In genomic region chr3:50337175-50337861, GRCh38 we compare ENCODE assay signal across 8 cellular contexts. TPM values are rescaled to one million over a fixed set of nuclear protein-coding genes. Genes with fewer than 3 reads are reported as not detected.
DNase-seq lines count a peak whose midpoint lies in the region; FAIRE-seq and TF ChIP-seq lines count a peak whose summit lies in the region.

No MANE protein-coding gene starts in this region.

- H2AFZ ChIP-seq in MM.1S (ENCODE audit: low read length): peak overlapping the region; percentile 92
- H2AFZ ChIP-seq in neural progenitor cell (replicated peaks): peak overlapping the region; percentile 27

- TF ChIP-seq CTCF in MM.1S (IDR thresholded peaks at IDR 0.05; ENCODE audit: low read length): no peak
- no peak for TF ChIP-seq CTCF in fibroblast of villous mesenchyme (IDR thresholded peaks at IDR 0.05; ENCODE audit: insufficient read depth, low read depth, low read length)
- no peak for TF ChIP-seq CTCF in neural progenitor cell (IDR thresholded peaks at IDR 0.05)

- H3K9me3 Mint-ChIP-seq in neural progenitor cell: no peaks in the 10 kb centered on the region

- no peaks in the 10 kb centered on the region for H3K36me3 ChIP-seq in MM.1S (replicated peaks; ENCODE audit: insufficient read depth, low read length)
- H3K36me3 ChIP-seq in neural progenitor cell: no peaks in the 10 kb centered on the region
- peaks cover 3 to 6% of the 10 kb centered on the region in 2 donors for H3K36me3 ChIP-seq in stomach smooth muscle (ENCODE audit: control insufficient read depth in 2 of 2, insufficient read depth in 2 of 2, low read length in 2 of 2)

- H3K27me3 Mint-ChIP-seq in neural progenitor cell (ENCODE audit: insufficient read depth, low read depth): peaks cover 24% of the 10 kb centered on the region

- H3K4me3 ChIP-seq in MM.1S (ENCODE audit: low read length) (peak overlapping the region; percentile 99), fibroblast of villous mesenchyme (ENCODE audit: low read depth, low read length) (peak overlapping the region; percentile 85), neural progenitor cell (peak overlapping the region; percentile 83), stomach smooth muscle (ENCODE audit: low read length in 2 of 2) (peak overlapping the region; percentile 89)

- peaks cover 36% of the 10 kb centered on the region for H3K4me1 Mint-ChIP-seq in neural progenitor cell

- peaks cover 10% of the 10 kb centered on the region; the same call in 1 of the 2 replicates for H3K27me3 ChIP-seq in MM.1S (replicated peaks; ENCODE audit: insufficient read depth, low read length)
- H3K27me3 ChIP-seq in neural progenitor cell: peaks cover 46% of the 10 kb centered on the region
- no peaks in the 10 kb centered on the region for H3K27me3 ChIP-seq in stomach smooth muscle (ENCODE audit: control insufficient read depth in 1 of 2, insufficient read depth in 2 of 2, low read length in 2 of 2)

- H4K20me1 ChIP-seq in MM.1S (ENCODE audit: insufficient read depth, low read length) (no peaks in the 10 kb centered on the region), neural progenitor cell (ENCODE audit: low read depth) (peaks cover 32% of the 10 kb centered on the region)

- peak; percentile 98 for FAIRE-seq in G401.6 (lab: Jason Lieb, UNC)

- H3K9me3 ChIP-seq in MM.1S (replicated peaks; ENCODE audit: insufficient read depth, low read length) (no peaks in the 10 kb centered on the region), neural progenitor cell (ENCODE audit: low read depth) (no peaks in the 10 kb centered on the region), stomach smooth muscle (ENCODE audit: control insufficient read depth in 2 of 2, low read length in 2 of 2) (no peaks in the 10 kb centered on the region)

- peak overlapping the region; percentile 86 for H3K27ac ChIP-seq in MM.1S (ENCODE audit: low read length)
- peak overlapping the region; percentile 70 for H3K27ac ChIP-seq in neural progenitor cell
- peak overlapping the region; percentile 89 for H3K27ac ChIP-seq in stomach smooth muscle (ENCODE audit: low read length)

- H3K4me3 Mint-ChIP-seq in neural progenitor cell: peak overlapping the region; percentile 98

- H3K4me2 ChIP-seq in MM.1S (ENCODE audit: low read depth, low read length) (peak overlapping the region; percentile 98), neural progenitor cell (peak overlapping the region; percentile 88)

- H3K79me2 ChIP-seq in MM.1S (ENCODE audit: low read length) (peaks cover 54% of the 10 kb centered on the region), neural progenitor cell (ENCODE audit: low read depth) (peaks cover 40% of the 10 kb centered on the region)

- H3K27ac Mint-ChIP-seq in neural progenitor cell: peak overlapping the region; percentile 96

- H3K36me3 Mint-ChIP-seq in neural progenitor cell: peaks cover 3% of the 10 kb centered on the region

- H3K9ac ChIP-seq in MM.1S (ENCODE audit: low read length) (peak overlapping the region; percentile 97), neural progenitor cell (peak overlapping the region; percentile 81), stomach smooth muscle (ENCODE audit: low read length in 2 of 2) (peak overlapping the region; percentile 87 to 90)

- no peaks in the 10 kb centered on the region for H3K9me2 ChIP-seq in MM.1S (replicated peaks; ENCODE audit: insufficient read depth, low read length)

- H3K4me1 ChIP-seq in MM.1S (ENCODE audit: low read length) (peaks cover 4% of the 10 kb centered on the region; the same call in 1 of the 2 replicates), neural progenitor cell (peaks cover 25% of the 10 kb centered on the region), stomach smooth muscle (ENCODE audit: control insufficient read depth, insufficient read depth, low read length) (peaks cover 59% of the 10 kb centered on the region)

- DNase-seq in HCEC 1CT: peak; percentile 100
- DNase-seq in MM.1S: peak; percentile 99
- DNase-seq in SHP77 treated with DMSO at 0.1 percent for 48 hours (lab: John Stamatoyannopoulos, UW): peak; percentile 94
- DNase-seq in activated gamma-delta T cell treated with Interleukin-2 at 50 U/mL for 16 hours: peak; percentile 94
- peak; percentile 100 for DNase-seq in fibroblast of villous mesenchyme (ENCODE audit: low read depth)
- peak; percentile 99 for DNase-seq in neural progenitor cell (ENCODE audit: low spot score)

- peaks cover 17% of the 10 kb centered on the region for H3F3A ChIP-seq in MM.1S (ENCODE audit: insufficient read depth, low read length)
- H3F3A ChIP-seq in neural progenitor cell (ENCODE audit: low read depth): peaks cover 23% of the 10 kb centered on the region

RNA-seq across cellular contexts. Expression of gene RASSF1, which starts 3.3 kb away (rescaled TPM):
- total RNA-seq in fibroblast of villous mesenchyme: 34.8 and 36.3 TPM in 2 replicates
- 13.7 and 19.5 TPM in 2 replicates for total RNA-seq in neural progenitor cell (ENCODE audit: low replicate concordance)

RNA-seq across cellular contexts. Expression of gene ZMYND10, which starts 8.2 kb away (rescaled TPM):
- total RNA-seq in fibroblast of villous mesenchyme (0.97 and 1.3 TPM in 2 replicates), neural progenitor cell (ENCODE audit: low replicate concordance) (0.37 and 1.7 TPM in 2 replicates)

RNA-seq across cellular contexts. Expression of gene TUSC2, which starts 9.3 kb away (rescaled TPM):
- total RNA-seq in fibroblast of villous mesenchyme (17.7 and 22.0 TPM in 2 replicates), neural progenitor cell (ENCODE audit: low replicate concordance) (14.9 and 36.1 TPM in 2 replicates)

RNA-seq across cellular contexts. Expression of gene NPRL2, which starts 13.3 kb away (rescaled TPM):
- total RNA-seq in fibroblast of villous mesenchyme (21.3 and 22.9 TPM in 2 replicates), neural progenitor cell (ENCODE audit: low replicate concordance) (15.5 and 35.7 TPM in 2 replicates)

RNA-seq across cellular contexts. Expression of gene CYB561D2, which starts 13.3 kb away (rescaled TPM):
- 22.5 and 23.7 TPM in 2 replicates for total RNA-seq in fibroblast of villous mesenchyme
- total RNA-seq in neural progenitor cell (ENCODE audit: low replicate concordance): 2.2 and 13.8 TPM in 2 replicates

Comparison
In these comparisons a context has a peak if more than half of its experiments do, and no peak if none do; other contexts are left out.
1. Peak in every context shown above with its lines: DNase-seq, H3K4me3 ChIP-seq and H3K27ac ChIP-seq.